25 cellular contexts compared by ENCODE assay signal in genomic region chr13:71625183-71625582, GRCh38.
DNase-seq lines count a peak whose midpoint lies in the region; ATAC-seq and TF ChIP-seq lines count a peak whose summit lies in the region.
"Had no signal": no experiment of that assay in that cellular context is flagged by ENCODE, and none has a peak within 500 bp of the region (broad histone marks: within the 10 kb centered on the region; RNA-seq: fewer than 3 reads in every experiment).

No MANE protein-coding gene starts in this region.

- no peak overlapping the region for H2AFZ ChIP-seq in hepatocyte

- H3K4me2 ChIP-seq in hepatocyte = peak overlapping the region; percentile 43

- peaks cover 6 to 27% of the 10 kb centered on the region in 2 donors for H3K4me1 ChIP-seq in adrenal gland (replicated peaks in 1 of 2)
- peaks cover 27% of the 10 kb centered on the region for H3K4me1 ChIP-seq in hepatocyte (ENCODE audit: insufficient read depth)
- peaks cover 0 to 4% of the 10 kb centered on the region in 2 donors for H3K4me1 ChIP-seq in gastrocnemius medialis
- H3K4me1 ChIP-seq: sigmoid colon, thyroid gland had no signal

- H3K9me3 ChIP-seq in adrenal gland (replicated peaks in 1 of 3) = no peaks in the 10 kb centered on the region
- no peaks in the 10 kb centered on the region for H3K9me3 ChIP-seq in hepatocyte (ENCODE audit: low read depth)
- H3K9me3 ChIP-seq in gastrocnemius medialis = no peaks in the 10 kb centered on the region
- H3K9me3 ChIP-seq: Peyer's patch, sigmoid colon, thyroid gland had no signal

- TF ChIP-seq POLR2A in adrenal gland (IDR thresholded peaks at IDR 0.05) (no peak), gastrocnemius medialis (IDR thresholded peaks at IDR 0.05) (no peak)

- ATAC-seq in gastrocnemius medialis = no peak
- ATAC-seq: left lobe of liver, T-helper 17 cell had no signal

- TF ChIP-seq CTCF in adrenal gland (IDR thresholded peaks at IDR 0.05) (no peak), hepatocyte (IDR thresholded peaks at IDR 0.05; ENCODE audit: poor library complexity) (no peak), gastrocnemius medialis (IDR thresholded peaks at IDR 0.05 in 4 of 5, conservative IDR thresholded peaks at IDR 0.05 in 1 of 5) (no peak)

- H3K36me3 ChIP-seq in adrenal gland (replicated peaks in 1 of 2) = no peaks in the 10 kb centered on the region
- H3K36me3 ChIP-seq in hepatocyte (replicated peaks; ENCODE audit: insufficient read depth, low read depth) = no peaks in the 10 kb centered on the region
- H3K36me3 ChIP-seq in gastrocnemius medialis = no peaks in the 10 kb centered on the region
- H3K36me3 ChIP-seq: Peyer's patch, sigmoid colon, thyroid gland, WERI-Rb-1 had no signal

- no peaks in the 10 kb centered on the region for H3K9me2 ChIP-seq in hepatocyte (replicated peaks; ENCODE audit: insufficient read depth)

- intact Hi-C loops in adrenal gland (cut with DNase I) (no loop called here), gastrocnemius medialis (cut with DNase I; ENCODE audit: low total_unique reads) (no loop called here)

- 23 to 30% (median 25%) methylated on average over 1 of the region's 1 CpG for WGBS in adrenal gland, 4 donors
- 30% methylated on average over 1 of the region's 1 CpG for WGBS in hepatocyte (ENCODE audit: low lambda C conversion rate, missing lambda C conversion rate)

- peak; percentile 66 for DNase-seq in NCI-H82 (lab: John Stamatoyannopoulos, UW)
- no peak for DNase-seq in NCI-H82 treated with DMSO at 0.1 percent for 48 hours (lab: John Stamatoyannopoulos, UW; ENCODE audit: unreplicated experiment)
- DNase-seq in adrenal gland = no peak
- no peak for DNase-seq in hepatocyte (ENCODE audit: low spot score)
- no peak for DNase-seq in gastrocnemius medialis
- DNase-seq in hypothalamus (lab: John Stamatoyannopoulos, UW) = no peak
- DNase-seq in RKO (ENCODE audit: low spot score) = no peak
- no peak for DNase-seq in NOMO-1 treated with dmso at 0.1 percent for 144 hours (lab: John Stamatoyannopoulos, UW; ENCODE audit: unreplicated experiment)
- DNase-seq: activated CD4-positive, alpha-beta T cell treated with anti-CD3 and anti-CD28 coated beads, Interleukin-2, amount 50 U/mL, for 1 hour; activated naive CD4-positive, alpha-beta T cell treated with anti-CD3 and anti-CD28 coated beads, Interleukin-2, amount 50 U/mL, for 16 hours; aorta; CD4-positive, alpha-beta T cell; central memory CD4-positive, alpha-beta T cell; DMS153; HFFc6; midbrain; NCI-H1105; NK-92 treated with Interleukin-12 subunit alpha and Interleukin-12 subunit beta, amount 100 ng/mL, for 24 hours; Peyer's patch; sigmoid colon; T-helper 17 cell; thyroid gland had no signal

- H3K27me3 ChIP-seq in adrenal gland = no peaks in the 10 kb centered on the region
- no peaks in the 10 kb centered on the region for H3K27me3 ChIP-seq in hepatocyte
- H3K27me3 ChIP-seq in gastrocnemius medialis = no peaks in the 10 kb centered on the region
- H3K27me3 ChIP-seq: Peyer's patch, sigmoid colon, thyroid gland had no signal

- no peaks in the 10 kb centered on the region for H4K20me1 ChIP-seq in hepatocyte (ENCODE audit: insufficient read depth, poor library complexity, severe bottlenecking)

- H3K79me2 ChIP-seq in hepatocyte = no peaks in the 10 kb centered on the region

- H3K4me3 ChIP-seq in adrenal gland = no peak overlapping the region
- no peak overlapping the region for H3K4me3 ChIP-seq in hepatocyte
- H3K4me3 ChIP-seq in gastrocnemius medialis = no peak overlapping the region
- H3K4me3 ChIP-seq: Peyer's patch, sigmoid colon, thyroid gland had no signal

- H3K27ac ChIP-seq in adrenal gland (peak overlapping the region in 3 of 5 donors; percentile 2 to 33 (median 7)), hepatocyte (peak overlapping the region; percentile 24), gastrocnemius medialis (peak overlapping the region; percentile 3 to 52 (median 25))
- H3K27ac ChIP-seq: 22Rv1, sigmoid colon, thyroid gland, WERI-Rb-1 had no signal

- in situ Hi-C loops in gastrocnemius medialis (cut with MboI; ENCODE audit: low sequenced_read_pairs in 4 of 4) = no loop called here
